ENCODE assay signal across 18 cellular contexts in genomic region chrX:132591719-132592275, GRCh38.
DNase-seq lines count a peak whose midpoint lies in the region; ATAC-seq, FAIRE-seq and TF ChIP-seq lines count a peak whose summit lies in the region.
"Had no signal": no experiment of that assay in that cellular context is flagged by ENCODE, and none has a peak within 500 bp of the region (broad histone marks: within the 10 kb centered on the region; RNA-seq: fewer than 3 reads in every experiment).

No MANE protein-coding gene starts in this region.

- DNase-seq in COLO668 (lab: John Stamatoyannopoulos, UW; ENCODE audit: unreplicated experiment) (peak; percentile 37), NCI-H1092 treated with DMSO at 0.1 percent for 48 hours (lab: John Stamatoyannopoulos, UW) (peak; percentile 88), NCI-H2107 treated with DMSO at 0.1 percent for 48 hours (lab: John Stamatoyannopoulos, UW; ENCODE audit: unreplicated experiment) (peak; percentile 95), SK-N-DZ (ENCODE audit: low spot score) (peak; percentile 3), left colon (no peak), SKM-1 (lab: John Stamatoyannopoulos, UW; ENCODE audit: unreplicated experiment) (no peak), pancreas (no peak)
- DNase-seq: activated B cell treated with CpG ODN at 0.5 μM for 24 hours; activated CD4-positive, alpha-beta memory T cell treated with anti-CD3 and anti-CD28 coated beads for 36 hours; activated gamma-delta T cell treated with Interleukin-2 at 50 U/mL for 16 hours; endodermal cell; head of caudate nucleus; testis had no signal

- H3K27ac ChIP-seq in pancreas = no peak overlapping the region
- H3K27ac ChIP-seq: HL-60, SK-N-MC, testis had no signal

- 94 to 99% methylated on average over 3 of the region's 3 CpGs for WGBS in pancreas, 2 donors

- H3K9me3 ChIP-seq in pancreas = no peaks in the 10 kb centered on the region
- H3K9me3 ChIP-seq: testis had no signal

- peaks cover 0 to 9% (median 0%) of the 10 kb centered on the region in 4 donors for H3K27me3 ChIP-seq in pancreas
- H3K27me3 ChIP-seq: testis had no signal

- no peak for TF ChIP-seq CTCF in pancreas (IDR thresholded peaks at IDR 0.05)

- no peak for FAIRE-seq in pancreas (lab: Jason Lieb, UNC)
- FAIRE-seq: G401.6 had no signal

- no peaks in the 10 kb centered on the region for H3K4me1 ChIP-seq in pancreas
- H3K4me1 ChIP-seq: testis had no signal

- ATAC-seq in left colon = no peak
- no peak for ATAC-seq in pancreas
- ATAC-seq: natural killer cell treated with Interleukin-12 subunit alpha and Interleukin-12 subunit beta and Interleukin-15 and Interleukin-18, amount 100 ng/mL, for 72 hours; stimulated activated memory B cell treated with anti-CD40 and anti-IgM and Interleukin-4, amounts not matched to agents 10 μg/mL and 1 μg/mL and 100 μg/mL, for 72 hours had no signal

- intact Hi-C loops in left colon (cut with DNase I, micrococcal nuclease) (no loop called here), pancreas (cut with DNase I) (no loop called here)

- H3K4me3 ChIP-seq in pancreas = no peak overlapping the region
- H3K4me3 ChIP-seq: SK-N-MC, testis had no signal

- no peaks in the 10 kb centered on the region for H3K36me3 ChIP-seq in pancreas

Comparison
In these comparisons a context has a peak if more than half of its experiments do, and no peak if none do; other contexts are left out.
1. DNase-seq: peak in COLO668 (single experiment), NCI-H1092 treated with DMSO at 0.1 percent for 48 hours (single experiment), NCI-H2107 treated with DMSO at 0.1 percent for 48 hours (single experiment) and SK-N-DZ (single experiment); none in left colon (0 of 2), SKM-1 (single experiment) and pancreas (0 of 6).